1 cellular context compared by ENCODE assay signal in the genomic region with DNA sequence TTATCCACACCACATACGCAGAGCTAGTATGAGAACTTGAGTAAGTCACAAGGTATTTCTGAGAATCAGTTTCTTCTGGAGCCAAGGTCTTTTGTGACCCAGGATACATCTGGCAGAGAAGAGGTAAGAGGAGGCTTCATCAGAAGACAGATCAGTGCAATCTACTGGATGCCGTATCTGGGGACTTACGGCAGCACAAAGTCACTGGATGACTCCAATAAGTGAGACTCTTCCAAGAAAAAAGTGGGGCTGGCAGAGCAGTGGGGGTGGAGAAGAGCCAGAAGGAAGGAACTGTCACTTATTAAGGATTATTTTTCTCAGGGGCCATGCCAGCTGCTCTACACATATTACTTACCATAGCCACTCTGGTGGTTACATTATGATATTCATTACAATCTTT.
TF ChIP-seq lines count a peak whose summit lies in the region.

No MANE protein-coding gene starts in this region.

TF ChIP-seq in GM23338, 12 proteins besides CTCF, POLR2A, EP300 and RAD21 (continued from another document):
- TF ChIP-seq, protein P1, sequence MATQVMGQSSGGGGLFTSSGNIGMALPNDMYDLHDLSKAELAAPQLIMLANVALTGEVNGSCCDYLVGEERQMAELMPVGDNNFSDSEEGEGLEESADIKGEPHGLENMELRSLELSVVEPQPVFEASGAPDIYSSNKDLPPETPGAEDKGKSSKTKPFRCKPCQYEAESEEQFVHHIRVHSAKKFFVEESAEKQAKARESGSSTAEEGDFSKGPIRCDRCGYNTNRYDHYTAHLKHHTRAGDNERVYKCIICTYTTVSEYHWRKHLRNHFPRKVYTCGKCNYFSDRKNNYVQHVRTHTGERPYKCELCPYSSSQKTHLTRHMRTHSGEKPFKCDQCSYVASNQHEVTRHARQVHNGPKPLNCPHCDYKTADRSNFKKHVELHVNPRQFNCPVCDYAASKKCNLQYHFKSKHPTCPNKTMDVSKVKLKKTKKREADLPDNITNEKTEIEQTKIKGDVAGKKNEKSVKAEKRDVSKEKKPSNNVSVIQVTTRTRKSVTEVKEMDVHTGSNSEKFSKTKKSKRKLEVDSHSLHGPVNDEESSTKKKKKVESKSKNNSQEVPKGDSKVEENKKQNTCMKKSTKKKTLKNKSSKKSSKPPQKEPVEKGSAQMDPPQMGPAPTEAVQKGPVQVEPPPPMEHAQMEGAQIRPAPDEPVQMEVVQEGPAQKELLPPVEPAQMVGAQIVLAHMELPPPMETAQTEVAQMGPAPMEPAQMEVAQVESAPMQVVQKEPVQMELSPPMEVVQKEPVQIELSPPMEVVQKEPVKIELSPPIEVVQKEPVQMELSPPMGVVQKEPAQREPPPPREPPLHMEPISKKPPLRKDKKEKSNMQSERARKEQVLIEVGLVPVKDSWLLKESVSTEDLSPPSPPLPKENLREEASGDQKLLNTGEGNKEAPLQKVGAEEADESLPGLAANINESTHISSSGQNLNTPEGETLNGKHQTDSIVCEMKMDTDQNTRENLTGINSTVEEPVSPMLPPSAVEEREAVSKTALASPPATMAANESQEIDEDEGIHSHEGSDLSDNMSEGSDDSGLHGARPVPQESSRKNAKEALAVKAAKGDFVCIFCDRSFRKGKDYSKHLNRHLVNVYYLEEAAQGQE (IDR thresholded peaks at IDR 0.05; ENCODE audit: unreplicated experiment) = no peak
